8 cellular contexts compared by ENCODE assay signal in genomic region chr9:110049699-110050450, GRCh38.
DNase-seq lines count a peak whose midpoint lies in the region; ATAC-seq, FAIRE-seq and TF ChIP-seq lines count a peak whose summit lies in the region.

No MANE protein-coding gene starts in this region.

- CTCF ChIA-PET in PC-3 (lab: Charles Lee) = interaction anchor here (0.9 kb wide), 1 partner anchor 147 kb away, joined by 7 read pairs; no protein-coding TSS in a partner anchor

- peak overlapping the region in 4 of 5 experiments; percentile 11 to 86 (median 44) for H3K27ac Mint-ChIP-seq in brain

- H4K20me1 ChIP-seq in PC-3 (ENCODE audit: low read length) = peaks cover 23% of the 10 kb centered on the region; the same call in 1 of the 2 replicates
- H4K20me1 ChIP-seq in keratinocyte (ENCODE audit: control insufficient read depth, extremely low read depth, insufficient read depth, low read length) = peaks cover 10% of the 10 kb centered on the region

- H2AFZ ChIP-seq in PC-3 (ENCODE audit: low read length) = peak overlapping the region; percentile 85
- no peak overlapping the region for H2AFZ ChIP-seq in keratinocyte (ENCODE audit: control insufficient read depth, low read length)

- POLR2A ChIA-PET in PC-3 (lab: Charles Lee; ENCODE audit: unreplicated experiment) = interaction anchor here (1.1 kb wide), 1 partner anchor 138 kb away, joined by 4 read pairs; no protein-coding TSS in a partner anchor

- H3K4me1 Mint-ChIP-seq in brain = peaks cover 45% of the 10 kb centered on the region

- no peak for FAIRE-seq in keratinocyte (lab: Jason Lieb, UNC)

- no peaks in the 10 kb centered on the region for H3F3A ChIP-seq in PC-3 (ENCODE audit: low read length, unreplicated experiment)

- peak overlapping the region; percentile 98 for H3K9ac ChIP-seq in PC-3 (ENCODE audit: low read length)
- H3K9ac ChIP-seq in keratinocyte (ENCODE audit: control insufficient read depth, extremely low read depth, insufficient read depth, low read length) = peak overlapping the region; percentile 93

- peaks cover 0 to 4% (median 0%) of the 10 kb centered on the region in 5 experiments for H3K9me3 Mint-ChIP-seq in brain

- dilution Hi-C loops in keratinocyte (cut with MboI; ENCODE audit: extremely low pct_ligation_motif_present, low sequenced_read_pairs) = loop anchor here (25.0 kb wide), 1 partner anchor 138 kb away; no protein-coding TSS in a partner anchor

- DNase-seq in AG20443 (ENCODE audit: low spot score) (peak; percentile 34), PC-3 (peak; percentile 30), keratinocyte (ENCODE audit: low read depth, low spot score) (no peak)
- peak; percentile 36 to 44 for DNase-seq in stimulated activated CD4-positive, alpha-beta T cell treated with anti-CD3 and anti-CD28 coated beads, Interleukin-2, amount 100 ng/mL, for 24 hours

- peak overlapping the region; percentile 93 to 96 (median 94) for H3K4me3 Mint-ChIP-seq in brain

- H3K4me2 ChIP-seq in PC-3 (ENCODE audit: low read length) (peak overlapping the region; percentile 89), keratinocyte (ENCODE audit: control insufficient read depth, extremely low read depth, insufficient read depth, low read depth, low read length) (peak overlapping the region; percentile 57)

- TF ChIP-seq CTCF in PC-3 (conservative IDR thresholded peaks at IDR 0.05; ENCODE audit: low read depth, low read length) (no peak), brain (conservative IDR thresholded peaks at IDR 0.05) (no peak), keratinocyte (optimal IDR thresholded peaks at IDR 0.05 in 1 of 3, IDR thresholded peaks at IDR 0.05 in 1 of 3, conservative IDR thresholded peaks at IDR 0.05 in 1 of 3; ENCODE audit: extremely low read depth in 1 of 3, insufficient read depth in 2 of 3, low read length in 3 of 3) (no peak)

- H3K9me3 ChIP-seq in PC-3 (ENCODE audit: low read length) (no peaks in the 10 kb centered on the region), keratinocyte (ENCODE audit: control insufficient read depth, low read depth, low read length) (no peaks in the 10 kb centered on the region)

- peaks cover 3% of the 10 kb centered on the region for H3K9me1 ChIP-seq in keratinocyte (ENCODE audit: control insufficient read depth, extremely low read depth, insufficient read depth, low read length)

- peaks cover 62% of the 10 kb centered on the region for H3K79me2 ChIP-seq in PC-3 (ENCODE audit: low read length)
- peaks cover 58% of the 10 kb centered on the region for H3K79me2 ChIP-seq in keratinocyte (ENCODE audit: control insufficient read depth, insufficient read depth, low read length)

- intact Hi-C loops in PC-3 (cut with micrococcal nuclease) = loop anchor here (2.0 kb wide), 3 partner anchors 63 to 137 kb away; no protein-coding TSS in a partner anchor

- H3K4me3 ChIP-seq in PC-3 (ENCODE audit: low read length) (peak overlapping the region; percentile 99), keratinocyte (ENCODE audit: control insufficient read depth in 2 of 3, extremely low read depth in 1 of 3, insufficient read depth in 2 of 3, low read depth in 1 of 3, low read length in 3 of 3) (peak overlapping the region; percentile 82 to 99 (median 96))

- H3K4me1 ChIP-seq in PC-3 (ENCODE audit: insufficient read depth, low read length) = peaks cover 14% of the 10 kb centered on the region
- peaks cover 26% of the 10 kb centered on the region for H3K4me1 ChIP-seq in keratinocyte (ENCODE audit: control insufficient read depth, extremely low read depth, insufficient read depth, low read length)

- H3K36me3 ChIP-seq in PC-3 (ENCODE audit: low read depth, low read length) (no peaks in the 10 kb centered on the region), keratinocyte (ENCODE audit: control insufficient read depth in 2 of 2, extremely low read depth in 1 of 2, insufficient read depth in 2 of 2, low read length in 2 of 2) (peaks cover 2 to 4% of the 10 kb centered on the region in 2 experiments)

- ATAC-seq in GM21576 (IDR thresholded peaks at IDR 0.05; ENCODE audit: unreplicated experiment) = peak; percentile 22
- ATAC-seq in PC-3 = peak; percentile 36
- ATAC-seq in GM18517 (IDR thresholded peaks at IDR 0.05; ENCODE audit: unreplicated experiment) = no peak
- ATAC-seq in GM18909 (IDR thresholded peaks at IDR 0.05; ENCODE audit: poor library complexity, unreplicated experiment) = no peak

- H3K27ac ChIP-seq in PC-3 (ENCODE audit: low read length) = peak overlapping the region; percentile 65
- peak overlapping the region; percentile 76 for H3K27ac ChIP-seq in keratinocyte (ENCODE audit: control insufficient read depth, insufficient read depth, low read length)

- peaks cover 28% of the 10 kb centered on the region for H3K27me3 Mint-ChIP-seq in brain

- no peaks in the 10 kb centered on the region for H3K9me2 ChIP-seq in PC-3 (replicated peaks; ENCODE audit: low read length)

- H3K27me3 ChIP-seq in PC-3 (ENCODE audit: low read length) (no peaks in the 10 kb centered on the region), keratinocyte (ENCODE audit: control insufficient read depth, extremely low read depth, insufficient read depth, low read length) (no peaks in the 10 kb centered on the region)

- peaks cover 4% of the 10 kb centered on the region for H3K36me3 Mint-ChIP-seq in brain

- BruUV-seq in PC-3 (replicated peaks; lab: Mats Ljungman, UMichigan) = no TSS peak

Comparison
In these comparisons a context has a peak if more than half of its experiments do, and no peak if none do; other contexts are left out.
1. ATAC-seq: peak in GM21576 (single experiment) and PC-3 (single experiment); none in GM18517 (single experiment) and GM18909 (single experiment).